Comparison of ENCODE assay signal across 8 cellular contexts in genomic region chr17:48586355-48586924, GRCh38. TPM values are rescaled to one million over a fixed set of nuclear protein-coding genes. Genes with fewer than 3 reads are reported as not detected.
DNase-seq lines count a peak whose midpoint lies in the region; ATAC-seq and TF ChIP-seq lines count a peak whose summit lies in the region.

No MANE protein-coding gene starts in this region.

- POLR2A ChIA-PET in T-cell (lab: Charles Lee): no interaction called here

- H3K4me1 Mint-ChIP-seq in T-cell: peaks cover 31 to 39% (median 33%) of the 10 kb centered on the region in 3 donors
- H3K4me1 Mint-ChIP-seq in stimulated activated naive B cell treated with anti-CD40 and anti-IgM and Interleukin-4, amounts not matched to agents 10 μg/mL and 1 μg/mL and 100 μg/mL, for 72 hours: peaks cover 28 to 59% of the 10 kb centered on the region in 2 donors

- H3K4me3 ChIP-seq in fibroblast of the aortic adventitia (ENCODE audit: low read depth, low read length) (peak overlapping the region; percentile 84), BE2C (ENCODE audit: low read depth, low read length) (no peak overlapping the region)

- TF ChIP-seq CTCF in fibroblast of the aortic adventitia (IDR thresholded peaks at IDR 0.05; ENCODE audit: insufficient read depth, low read length): no peak
- TF ChIP-seq CTCF in BE2C (IDR thresholded peaks at IDR 0.05; ENCODE audit: low read depth, low read length): no peak

- ATAC-seq in T-cell (replicated peaks in 1 of 4) (no peak), GM18511 (IDR thresholded peaks at IDR 0.05; ENCODE audit: unreplicated experiment) (no peak)
- no peak for ATAC-seq in stimulated activated naive B cell treated with anti-CD40 and anti-IgM and Interleukin-4, amounts not matched to agents 10 μg/mL and 1 μg/mL and 100 μg/mL, for 72 hours (replicated peaks)

- H3K27me3 ChIP-seq in BE2C: peaks cover 98% of the 10 kb centered on the region

- H3K27me3 Mint-ChIP-seq in T-cell: peaks cover 83 to 88% of the 10 kb centered on the region in 2 donors
- H3K27me3 Mint-ChIP-seq in stimulated activated naive B cell treated with anti-CD40 and anti-IgM and Interleukin-4, amounts not matched to agents 10 μg/mL and 1 μg/mL and 100 μg/mL, for 72 hours: peaks cover 94 to 99% of the 10 kb centered on the region in 2 donors

- CTCF ChIA-PET in T-cell (lab: Charles Lee): interaction anchor here in 1 of 2 donors (1.3 to 2.0 kb wide), 4 partner anchors 12 to 323 kb away, joined by 4 to 5 read pairs (median 4); no protein-coding TSS in a partner anchor

- no peaks in the 10 kb centered on the region for H3K9me3 ChIP-seq in BE2C

- no peak overlapping the region for H3K27ac Mint-ChIP-seq in T-cell
- peak overlapping the region; percentile 10 for H3K27ac Mint-ChIP-seq in stimulated activated naive B cell treated with anti-CD40 and anti-IgM and Interleukin-4, amounts not matched to agents 10 μg/mL and 1 μg/mL and 100 μg/mL, for 72 hours

- H3K4me3 Mint-ChIP-seq in T-cell: peak overlapping the region; percentile 78 to 93 (median 89)
- H3K4me3 Mint-ChIP-seq in stimulated activated naive B cell treated with anti-CD40 and anti-IgM and Interleukin-4, amounts not matched to agents 10 μg/mL and 1 μg/mL and 100 μg/mL, for 72 hours: peak overlapping the region; percentile 88

- H3K36me3 Mint-ChIP-seq in T-cell: no peaks in the 10 kb centered on the region
- H3K36me3 Mint-ChIP-seq in stimulated activated naive B cell treated with anti-CD40 and anti-IgM and Interleukin-4, amounts not matched to agents 10 μg/mL and 1 μg/mL and 100 μg/mL, for 72 hours: peaks cover 4 to 5% of the 10 kb centered on the region in 2 donors

- no peaks in the 10 kb centered on the region for H3K4me1 ChIP-seq in BE2C

- no peaks in the 10 kb centered on the region for H3K9me3 Mint-ChIP-seq in T-cell
- no peaks in the 10 kb centered on the region for H3K9me3 Mint-ChIP-seq in stimulated activated naive B cell treated with anti-CD40 and anti-IgM and Interleukin-4, amounts not matched to agents 10 μg/mL and 1 μg/mL and 100 μg/mL, for 72 hours

- H3K36me3 ChIP-seq in BE2C: no peaks in the 10 kb centered on the region

- DNase-seq in NCI-H2227 (lab: John Stamatoyannopoulos, UW; ENCODE audit: unreplicated experiment) (peak; percentile 29), NCI-H2227 treated with DMSO at 0.1 percent for 48 hours (lab: John Stamatoyannopoulos, UW) (no peak), T-cell (peak in 2 of 34 experiments; percentile 18 to 35), fibroblast of the aortic adventitia (ENCODE audit: low read depth) (no peak), HK-2 (ENCODE audit: unreplicated experiment) (no peak), BE2C (no peak)
- DNase-seq in stimulated activated naive B cell treated with anti-CD40 and anti-IgM and Interleukin-4, amounts not matched to agents 10 μg/mL and 1 μg/mL and 100 μg/mL, for 72 hours: no peak

RNA-seq across cellular contexts. Expression of gene HOXB3, which starts 3.6 kb away (rescaled TPM):
- total RNA-seq in T-cell (1 to 10 TPM; 3.5 to 7.7 (median 4.2) TPM), fibroblast of the aortic adventitia (ENCODE audit: low replicate concordance) (9.7 and 14.2 TPM in 2 replicates)
- not detected for polyA plus RNA-seq in BE2C (2012; ENCODE audit: insufficient read depth, insufficient read length, low read depth)

RNA-seq across cellular contexts. Expression of gene HOXB5, which starts 7.1 kb away (rescaled TPM):
- total RNA-seq in T-cell (not detected), fibroblast of the aortic adventitia (ENCODE audit: low replicate concordance) (0.27 and 0.57 TPM in 2 replicates)
- not detected for polyA plus RNA-seq in BE2C (2012; ENCODE audit: insufficient read depth, insufficient read length, low read depth)

RNA-seq across cellular contexts. Expression of gene HOXB4, which starts 8.3 kb away (rescaled TPM):
- total RNA-seq in T-cell: 1 to 10 TPM; 1.4 to 3.7 (median 1.5) TPM
- total RNA-seq in fibroblast of the aortic adventitia (ENCODE audit: low replicate concordance): 3.8 and 7.0 TPM in 2 replicates
- not detected for polyA plus RNA-seq in BE2C (2012; ENCODE audit: insufficient read depth, insufficient read length, low read depth)

RNA-seq across cellular contexts. Expression of gene HOXB6, which starts 18.3 kb away (rescaled TPM):
- total RNA-seq in T-cell: under 1 TPM in 2 of 5 donors, not detected in 3; 0.16 to 0.33 TPM
- total RNA-seq in fibroblast of the aortic adventitia (ENCODE audit: low replicate concordance): 0.63 and 13.1 TPM in 2 replicates
- polyA plus RNA-seq in BE2C (2012; ENCODE audit: insufficient read depth, insufficient read length, low read depth): not detected

RNA-seq across cellular contexts. Expression of gene HOXB7, which starts 24.4 kb away (rescaled TPM):
- total RNA-seq in T-cell (under 1 TPM in 3 of 5 donors, not detected in 2; 0.47 to 0.66 (median 0.60) TPM), fibroblast of the aortic adventitia (ENCODE audit: low replicate concordance) (0.18 and 4.7 TPM in 2 replicates)
- not detected for polyA plus RNA-seq in BE2C (2012; ENCODE audit: insufficient read depth, insufficient read length, low read depth)
